33 cellular contexts compared by ENCODE assay signal in the genomic region with DNA sequence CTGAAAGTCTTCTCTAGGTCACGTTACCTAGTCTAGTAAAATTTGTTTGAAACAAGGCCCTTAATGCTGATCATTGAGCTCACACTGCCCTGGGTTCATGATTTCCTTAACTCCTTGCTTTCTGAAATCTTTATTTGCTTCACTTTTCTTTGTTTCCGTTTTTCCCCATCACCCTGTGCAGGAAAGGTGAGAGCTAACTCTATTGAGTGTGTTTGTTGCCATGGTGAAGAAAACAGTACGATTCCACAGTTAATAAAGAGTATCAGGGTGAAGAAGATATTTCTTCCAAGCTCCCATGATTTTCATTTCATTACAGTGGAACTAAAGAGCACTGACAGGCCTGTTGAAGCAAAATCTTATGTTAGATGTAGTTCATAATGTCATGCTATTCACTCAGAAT.
"Had no signal": no experiment of that assay in that cellular context is flagged by ENCODE, and none has a peak within 500 bp of the region (broad histone marks: within the 10 kb centered on the region; RNA-seq: fewer than 3 reads in every experiment).

No MANE protein-coding gene starts in this region.

- H3K4me3 Mint-ChIP-seq: activated B cell treated with CpG ODN at 0.5 μM for 24 hours; activated CD8-positive, alpha-beta T cell treated with anti-CD3 and anti-CD28 coated beads for 36 hours; activated naive CD8-positive, alpha-beta T cell; activated T-cell treated with anti-CD3 and anti-CD28 coated beads, Interleukin-2, amount 50 U/mL, for 4 hours; activated T-helper 17 cell treated with anti-CD3 and anti-CD28 coated beads, Interleukin-2, amount 50 U/mL, for 72 hours; central memory CD8-positive, alpha-beta T cell; dendritic cell treated with granulocyte-macrophage colony-stimulating factor and Interleukin-4, amounts not matched to agents 40 ng/mL and 50 ng/mL, for 4 days; effector memory CD8-positive, alpha-beta T cell; T-helper 1 cell treated with Interleukin-12 subunit alpha and Interleukin-12 subunit beta and Interleukin-4 antibody, amounts not matched to agents 30 μg/mL and 1 μg/mL, for 36 hours; T-helper 2 cell treated with Interferon-gamma antibody and Interleukin-4, amounts not matched to agents 5 μg/mL and 100 μg/mL, for 36 hours had no signal

- H3K36me3 ChIP-seq: brain microvascular endothelial cell, esophagus muscularis mucosa, gastrocnemius medialis, heart left ventricle, WERI-Rb-1 had no signal

- H3K4me1 ChIP-seq: foreskin keratinocyte, gastrocnemius medialis had no signal

- H3K36me3 Mint-ChIP-seq: activated naive CD8-positive, alpha-beta T cell had no signal

- H3K27me3 ChIP-seq: brain microvascular endothelial cell, dorsolateral prefrontal cortex, esophagus muscularis mucosa, foreskin keratinocyte, gastrocnemius medialis, heart left ventricle had no signal

- DNase-seq: activated B cell treated with CpG ODN at 0.5 μM for 24 hours; activated CD4-positive, alpha-beta T cell treated with anti-CD3 and anti-CD28 coated beads for 48 hours; activated CD4-positive, alpha-beta T cell treated with anti-CD3 and anti-CD28 coated beads, Interleukin-2, amount 50 U/mL, for 1 hour; activated CD4-positive, alpha-beta T cell treated with anti-CD3 and anti-CD28 coated beads, Interleukin-2, amount 50 U/mL, for 48 hours; activated CD8-positive, alpha-beta memory T cell treated with anti-CD3 and anti-CD28 coated beads for 24 hours; activated CD8-positive, alpha-beta T cell treated with anti-CD3 and anti-CD28 coated beads for 36 hours; activated effector memory CD4-positive, alpha-beta T cell treated with Interleukin-2 at 50 U/mL for 16 hours; activated gamma-delta T cell treated with Interleukin-2 at 50 U/mL for 16 hours; activated naive CD4-positive, alpha-beta T cell treated with anti-CD3 and anti-CD28 coated beads, Interleukin-2, amount 50 U/mL, for 16 hours; activated naive CD4-positive, alpha-beta T cell treated with Interleukin-2 at 50 U/mL for 16 hours; activated T-cell treated with anti-CD3 and anti-CD28 coated beads, Interleukin-2, amount 50 U/mL, for 4 hours; amniotic stem cell; anterior cingulate cortex; brain microvascular endothelial cell; dorsolateral prefrontal cortex; effector CD4-positive, alpha-beta T cell; effector memory CD8-positive, alpha-beta T cell; erythroblast; foreskin keratinocyte; gastrocnemius medialis; glutamatergic neuron; heart left ventricle; T1000; WERI-Rb-1 had no signal

- H3K4me1 Mint-ChIP-seq: activated B cell treated with CpG ODN at 0.5 μM for 24 hours had no signal

- H3K27ac Mint-ChIP-seq: activated B cell treated with CpG ODN at 0.5 μM for 24 hours; activated CD8-positive, alpha-beta T cell treated with anti-CD3 and anti-CD28 coated beads for 36 hours; activated naive CD8-positive, alpha-beta T cell; activated T-helper 17 cell treated with anti-CD3 and anti-CD28 coated beads, Interleukin-2, amount 50 U/mL, for 72 hours; dendritic cell treated with granulocyte-macrophage colony-stimulating factor and Interleukin-4, amounts not matched to agents 40 ng/mL and 50 ng/mL, for 4 days; effector memory CD8-positive, alpha-beta T cell; T-helper 1 cell treated with Interleukin-12 subunit alpha and Interleukin-12 subunit beta and Interleukin-4 antibody, amounts not matched to agents 30 μg/mL and 1 μg/mL, for 36 hours; T-helper 2 cell treated with Interferon-gamma antibody and Interleukin-4, amounts not matched to agents 5 μg/mL and 100 μg/mL, for 36 hours had no signal

- ATAC-seq: activated CD4-positive, CD25-positive, alpha-beta regulatory T cell treated with anti-CD3 and anti-CD28 coated beads, Interleukin-2, amount 50 U/mL, for 24 hours; activated CD8-positive, alpha-beta T cell treated with anti-CD3 and anti-CD28 coated beads for 36 hours; activated T-cell treated with anti-CD3 and anti-CD28 coated beads, Interleukin-2, amount 50 U/mL, for 4 hours; activated T-helper 17 cell treated with anti-CD3 and anti-CD28 coated beads, Interleukin-2, amount 50 U/mL, for 72 hours; effector memory CD8-positive, alpha-beta T cell; foreskin keratinocyte; gastrocnemius medialis; heart left ventricle had no signal

- H3K9me3 ChIP-seq: esophagus muscularis mucosa, gastrocnemius medialis, heart left ventricle had no signal

- H3K4me3 ChIP-seq: coronary artery, dorsolateral prefrontal cortex, esophagus muscularis mucosa, gastrocnemius medialis, heart left ventricle had no signal

- H3K27me3 Mint-ChIP-seq: activated CD8-positive, alpha-beta T cell treated with anti-CD3 and anti-CD28 coated beads for 36 hours; activated naive CD8-positive, alpha-beta T cell; activated T-helper 17 cell treated with anti-CD3 and anti-CD28 coated beads, Interleukin-2, amount 50 U/mL, for 72 hours; central memory CD8-positive, alpha-beta T cell; dendritic cell treated with granulocyte-macrophage colony-stimulating factor and Interleukin-4, amounts not matched to agents 40 ng/mL and 50 ng/mL, for 4 days; effector memory CD8-positive, alpha-beta T cell had no signal

- H3K27ac ChIP-seq: brain microvascular endothelial cell, coronary artery, dorsolateral prefrontal cortex, esophagus muscularis mucosa, foreskin keratinocyte, gastrocnemius medialis, heart left ventricle, WERI-Rb-1 had no signal

- H3K9me3 Mint-ChIP-seq: activated B cell treated with CpG ODN at 0.5 μM for 24 hours; activated CD8-positive, alpha-beta T cell treated with anti-CD3 and anti-CD28 coated beads for 36 hours; activated T-cell treated with anti-CD3 and anti-CD28 coated beads, Interleukin-2, amount 50 U/mL, for 4 hours; activated T-helper 17 cell treated with anti-CD3 and anti-CD28 coated beads, Interleukin-2, amount 50 U/mL, for 72 hours; central memory CD8-positive, alpha-beta T cell; dendritic cell treated with granulocyte-macrophage colony-stimulating factor and Interleukin-4, amounts not matched to agents 40 ng/mL and 50 ng/mL, for 4 days; effector memory CD8-positive, alpha-beta T cell; T-helper 1 cell treated with Interleukin-12 subunit alpha and Interleukin-12 subunit beta and Interleukin-4 antibody, amounts not matched to agents 30 μg/mL and 1 μg/mL, for 36 hours; T-helper 2 cell treated with Interferon-gamma antibody and Interleukin-4, amounts not matched to agents 5 μg/mL and 100 μg/mL, for 36 hours had no signal
